ENCODE assay signal across 8 cellular contexts in genomic region chr9:129080608-129081387, GRCh38. TPM values are rescaled to one million over a fixed set of nuclear protein-coding genes. Genes with fewer than 3 reads are reported as not detected.
DNase-seq lines count a peak whose midpoint lies in the region; ATAC-seq lines count a peak whose summit lies in the region.

A gene with protein sequence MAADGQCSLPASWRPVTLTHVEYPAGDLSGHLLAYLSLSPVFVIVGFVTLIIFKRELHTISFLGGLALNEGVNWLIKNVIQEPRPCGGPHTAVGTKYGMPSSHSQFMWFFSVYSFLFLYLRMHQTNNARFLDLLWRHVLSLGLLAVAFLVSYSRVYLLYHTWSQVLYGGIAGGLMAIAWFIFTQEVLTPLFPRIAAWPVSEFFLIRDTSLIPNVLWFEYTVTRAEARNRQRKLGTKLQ (plus strand): TSS chr9:129081111. CDS start chr9:129081132, 21 bp downstream.

- H3K27ac Mint-ChIP-seq in effector memory CD8-positive, alpha-beta T cell: peak within 1 kb of the TSS; percentile 82 to 87

- H3K27me3 Mint-ChIP-seq in effector memory CD8-positive, alpha-beta T cell: no peaks in the 10 kb centered on the region

- ATAC-seq in GM21360 (IDR thresholded peaks at IDR 0.05; ENCODE audit: unreplicated experiment): peak; percentile 92
- ATAC-seq in effector memory CD8-positive, alpha-beta T cell (replicated peaks): peak; percentile 91

- H3K9me3 Mint-ChIP-seq in effector memory CD8-positive, alpha-beta T cell: no peaks in the 10 kb centered on the region

- peaks cover 22% of the 10 kb centered on the region for H3K36me3 Mint-ChIP-seq in effector memory CD8-positive, alpha-beta T cell (ENCODE audit: insufficient read depth)

- peak within 1 kb of the TSS; percentile 89 to 95 for H3K4me3 Mint-ChIP-seq in effector memory CD8-positive, alpha-beta T cell

- peak; percentile 99 for DNase-seq in COLO668 (lab: John Stamatoyannopoulos, UW; ENCODE audit: unreplicated experiment)
- peak; percentile 99 for DNase-seq in HT1080 (ENCODE audit: low read depth)
- peak; percentile 95 for DNase-seq in NOMO-1 treated with DMSO at 0.1 percent for 48 hours (lab: John Stamatoyannopoulos, UW; ENCODE audit: unreplicated experiment)
- peak; percentile 94 to 98 for DNase-seq in activated CD8-positive, alpha-beta memory T cell treated with anti-CD3 and anti-CD28 coated beads for 4 hours (ENCODE audit: low read depth in 2 of 2)
- DNase-seq in effector memory CD8-positive, alpha-beta T cell: peak; percentile 96 to 98 (median 97)
- DNase-seq in medulla oblongata (ENCODE audit: extremely low spot score): peak; percentile 99
- DNase-seq in stimulated activated CD8-positive, alpha-beta memory T cell treated with anti-CD3 and anti-CD28 coated beads, Interleukin-12 subunit alpha, Interleukin-12 subunit beta, amount 100 ng/mL, for 1 hour (ENCODE audit: low read depth): peak; percentile 98

- H3K4me1 Mint-ChIP-seq in effector memory CD8-positive, alpha-beta T cell (ENCODE audit: low read depth in 2 of 2): peaks cover 13 to 31% of the 10 kb centered on the region in 2 donors

RNA-seq across cellular contexts. Expression of the gene that starts here (rescaled TPM):
- total RNA-seq in HT1080 (2014; rRNA removed; shearing (Covaris generic)): 20.5 and 23.8 TPM in 2 replicates
- polyA plus RNA-seq in HT1080 (2015; cell fraction: cytosol; rRNA removed): 15.6 and 16.6 TPM in 2 replicates
- polyA plus RNA-seq in HT1080 (2015; cell fraction: nucleus; rRNA removed): 17.9 and 19.5 TPM in 2 replicates

Comparison
In these comparisons a context has a peak if more than half of its experiments do, and no peak if none do; other contexts are left out.
1. Peak in every context shown above with its lines: DNase-seq and ATAC-seq.